ENCODE assay signal across 9 cellular contexts in genomic region chr1:93804412-93804811, GRCh38.
DNase-seq lines count a peak whose midpoint lies in the region; ATAC-seq, FAIRE-seq and TF ChIP-seq lines count a peak whose summit lies in the region.
"Had no signal": no experiment of that assay in that cellular context is flagged by ENCODE, and none has a peak within 500 bp of the region (broad histone marks: within the 10 kb centered on the region; RNA-seq: fewer than 3 reads in every experiment).

No MANE protein-coding gene starts in this region.

- DNase-seq in HTR-8/SVneo (ENCODE audit: insufficient read length, low spot score) (peak; percentile 33), K562 (ENCODE audit: extremely low read depth in 1 of 4, low spot score in 3 of 4) (no peak), right atrium auricular region (ENCODE audit: low spot score) (no peak), upper lobe of left lung (no peak), stomach (no peak), NAMALWA (ENCODE audit: low spot score) (no peak)
- DNase-seq in activated T-cell treated with anti-CD3 and anti-CD28 coated beads, Interleukin-2, amount 50 U/mL, for 24 hours = no peak
- DNase-seq: activated naive CD8-positive, alpha-beta T cell treated with anti-CD3 and anti-CD28 coated beads, Interleukin-2, amount 50 U/mL, for 24 hours had no signal

- TF ChIP-seq EP300 in K562 (IDR thresholded peaks at IDR 0.05; ENCODE audit: low read length) = no peak
- peak in 1 of 4 donors; percentile 65 for TF ChIP-seq EP300 in upper lobe of left lung (IDR thresholded peaks at IDR 0.05)
- TF ChIP-seq EP300 in stomach (IDR thresholded peaks at IDR 0.05) = no peak

- no peak for TF ChIP-seq RAD21 in K562 (CRISPR knock-in tag; conservative IDR thresholded peaks at IDR 0.05 in 1 of 2, IDR thresholded peaks at IDR 0.05 in 1 of 2)

- no peaks in the 10 kb centered on the region for H3K9me1 ChIP-seq in K562 (ENCODE audit: control insufficient read depth, insufficient read depth, low read length)

- H3K4me2 ChIP-seq in K562 (ENCODE audit: insufficient read depth, low read length) = no peak overlapping the region

- H3K4me1 ChIP-seq in K562 (replicated peaks in 1 of 2; ENCODE audit: control insufficient read depth in 2 of 2, insufficient read depth in 2 of 2, low read length in 2 of 2) (no peaks in the 10 kb centered on the region; a peak in 1 of 5 replicates), right atrium auricular region (peaks cover 0 to 16% of the 10 kb centered on the region in 2 donors), upper lobe of left lung (peaks cover 0 to 27% (median 11%) of the 10 kb centered on the region in 4 donors), stomach (peaks cover 0 to 18% (median 4%) of the 10 kb centered on the region in 4 donors)

- H3K27ac ChIP-seq in K562 (ENCODE audit: extremely low read depth, low read depth, low read length) (no peak overlapping the region), right atrium auricular region (peak overlapping the region; percentile 43 to 61), upper lobe of left lung (peak overlapping the region in 2 of 4 donors; percentile 53 to 58), stomach (peak overlapping the region in 2 of 5 donors; percentile 13 to 38)

- in situ Hi-C loops in K562 (cut with MboI) = no loop called here

- CTCF ChIA-PET in K562 (lab: Yijun Ruan, JAX; ENCODE audit: low intra/inter-chr PET ratio) = no interaction called here

- TF ChIP-seq POLR2A in K562 (conservative IDR thresholded peaks at IDR 0.05) (no peak), upper lobe of left lung (IDR thresholded peaks at IDR 0.05) (no peak), stomach (IDR thresholded peaks at IDR 0.05) (no peak)

- H3K27ac Mint-ChIP-seq in activated T-cell treated with anti-CD3 and anti-CD28 coated beads, Interleukin-2, amount 50 U/mL, for 24 hours = no peak overlapping the region
- H3K27ac Mint-ChIP-seq: activated naive CD8-positive, alpha-beta T cell treated with anti-CD3 and anti-CD28 coated beads, Interleukin-2, amount 50 U/mL, for 24 hours had no signal

- H3K9ac ChIP-seq in K562 (ENCODE audit: insufficient read depth in 1 of 2, low read depth in 2 of 2, low read length in 2 of 2) = no peak overlapping the region

- 0 out of 5 replicates have a peak, but pooled peaks cover 0 to 2% of the 10 kb centered on the region in 2 experiments for H3K27me3 ChIP-seq in K562 (ENCODE audit: control insufficient read depth in 2 of 2, insufficient read depth in 2 of 2, low read length in 2 of 2)
- H3K27me3 ChIP-seq in right atrium auricular region = no peaks in the 10 kb centered on the region
- H3K27me3 ChIP-seq in upper lobe of left lung = no peaks in the 10 kb centered on the region
- no peaks in the 10 kb centered on the region for H3K27me3 ChIP-seq in stomach

- no peaks in the 10 kb centered on the region for H3K36me3 Mint-ChIP-seq in activated T-cell treated with anti-CD3 and anti-CD28 coated beads, Interleukin-2, amount 50 U/mL, for 24 hours (ENCODE audit: low read depth)

- TF ChIP-seq CTCF in K562 (IDR thresholded peaks at IDR 0.05 in 2 of 3, conservative IDR thresholded peaks at IDR 0.05 in 1 of 3; ENCODE audit: insufficient read depth in 2 of 3, low read depth in 1 of 3, low read length in 3 of 3) (no peak), right atrium auricular region (IDR thresholded peaks at IDR 0.05) (no peak), upper lobe of left lung (IDR thresholded peaks at IDR 0.05) (no peak), stomach (IDR thresholded peaks at IDR 0.05) (no peak)

- no peaks in the 10 kb centered on the region for H3K79me2 ChIP-seq in K562 (ENCODE audit: control insufficient read depth, insufficient read depth, low read length)

- POLR2A ChIA-PET in K562 (lab: Yijun Ruan, JAX) = interaction anchor here (0.7 kb wide), 1 partner anchor 16 kb away, joined by 3 read pairs; no protein-coding TSS in a partner anchor

- no peaks in the 10 kb centered on the region for H3K27me3 Mint-ChIP-seq in activated T-cell treated with anti-CD3 and anti-CD28 coated beads, Interleukin-2, amount 50 U/mL, for 24 hours
- H3K27me3 Mint-ChIP-seq: activated naive CD8-positive, alpha-beta T cell treated with anti-CD3 and anti-CD28 coated beads, Interleukin-2, amount 50 U/mL, for 24 hours had no signal

- 6% methylated on average over 3 of the region's 3 CpGs for WGBS in K562 (ENCODE audit: insufficient coverage, low coverage, missing lambda C conversion rate)
- WGBS in upper lobe of left lung, 2 donors = 37 to 67% methylated on average over 3 of the region's 3 CpGs
- 45 to 73% (median 65%) methylated on average over 3 of the region's 3 CpGs for WGBS in stomach, 5 donors

- no peak overlapping the region for H2AFZ ChIP-seq in K562 (ENCODE audit: low read depth, low read length)

- BruUV-seq in K562 (replicated peaks; lab: Mats Ljungman, UMichigan) = no TSS peak

- no peaks in the 10 kb centered on the region for H3K9me3 ChIP-seq in K562 (replicated peaks; ENCODE audit: control insufficient read depth, insufficient read depth, low read depth, low read length)
- H3K9me3 ChIP-seq in right atrium auricular region = peaks cover 0 to 11% of the 10 kb centered on the region in 2 donors
- H3K9me3 ChIP-seq in upper lobe of left lung = no peaks in the 10 kb centered on the region
- peaks cover 0 to 11% (median 0%) of the 10 kb centered on the region in 4 donors for H3K9me3 ChIP-seq in stomach

- H3K4me3 ChIP-seq in K562 (no peak overlapping the region), right atrium auricular region (no peak overlapping the region), upper lobe of left lung (no peak overlapping the region), stomach (no peak overlapping the region)

- intact Hi-C loops in K562 (cut with micrococcal nuclease) = no loop called here
- intact Hi-C loops in stomach (cut with DNase I; ENCODE audit: low total_unique reads) = no loop called here

- H3K9me3 Mint-ChIP-seq in activated T-cell treated with anti-CD3 and anti-CD28 coated beads, Interleukin-2, amount 50 U/mL, for 24 hours = peaks cover 9% of the 10 kb centered on the region

- H3K4me1 Mint-ChIP-seq in activated T-cell treated with anti-CD3 and anti-CD28 coated beads, Interleukin-2, amount 50 U/mL, for 24 hours (ENCODE audit: low read depth) = no peaks in the 10 kb centered on the region
- H3K4me1 Mint-ChIP-seq: activated naive CD8-positive, alpha-beta T cell treated with anti-CD3 and anti-CD28 coated beads, Interleukin-2, amount 50 U/mL, for 24 hours had no signal

- no peaks in the 10 kb centered on the region for H4K20me1 ChIP-seq in K562 (replicated peaks; ENCODE audit: control insufficient read depth, insufficient read depth, low read length)

- H3K4me3 Mint-ChIP-seq in activated T-cell treated with anti-CD3 and anti-CD28 coated beads, Interleukin-2, amount 50 U/mL, for 24 hours = no peak overlapping the region
- H3K4me3 Mint-ChIP-seq: activated naive CD8-positive, alpha-beta T cell treated with anti-CD3 and anti-CD28 coated beads, Interleukin-2, amount 50 U/mL, for 24 hours had no signal

- H3K36me3 ChIP-seq in K562 (ENCODE audit: control insufficient read depth, insufficient read depth, low read length) = no peaks in the 10 kb centered on the region
- no peaks in the 10 kb centered on the region for H3K36me3 ChIP-seq in right atrium auricular region
- no peaks in the 10 kb centered on the region for H3K36me3 ChIP-seq in upper lobe of left lung
- H3K36me3 ChIP-seq in stomach = no peaks in the 10 kb centered on the region

- ATAC-seq in K562 (no peak), upper lobe of left lung (ENCODE audit: low FRiP score in 2 of 2) (peak; percentile 72 to 74), HG02981 (IDR thresholded peaks at IDR 0.05; ENCODE audit: unreplicated experiment) (no peak)
- ATAC-seq: activated naive CD8-positive, alpha-beta T cell treated with anti-CD3 and anti-CD28 coated beads, Interleukin-2, amount 50 U/mL, for 24 hours had no signal

- FAIRE-seq in HTR-8/SVneo (lab: Jason Lieb, UNC) (no peak), K562 (lab: Jason Lieb, UNC) (no peak)

TF ChIP-seq in K562, 482 proteins besides CTCF, POLR2A, EP300 and RAD21 (continues in another document):
- no peak for TF ChIP-seq ZNF639 (CRISPR knock-in tag; conservative IDR thresholded peaks at IDR 0.05 in 1 of 2, IDR thresholded peaks at IDR 0.05 in 1 of 2)
- peak; percentile 86 for TF ChIP-seq FOSL1 (tag; conservative IDR thresholded peaks at IDR 0.05)
- TF ChIP-seq, protein P1, sequence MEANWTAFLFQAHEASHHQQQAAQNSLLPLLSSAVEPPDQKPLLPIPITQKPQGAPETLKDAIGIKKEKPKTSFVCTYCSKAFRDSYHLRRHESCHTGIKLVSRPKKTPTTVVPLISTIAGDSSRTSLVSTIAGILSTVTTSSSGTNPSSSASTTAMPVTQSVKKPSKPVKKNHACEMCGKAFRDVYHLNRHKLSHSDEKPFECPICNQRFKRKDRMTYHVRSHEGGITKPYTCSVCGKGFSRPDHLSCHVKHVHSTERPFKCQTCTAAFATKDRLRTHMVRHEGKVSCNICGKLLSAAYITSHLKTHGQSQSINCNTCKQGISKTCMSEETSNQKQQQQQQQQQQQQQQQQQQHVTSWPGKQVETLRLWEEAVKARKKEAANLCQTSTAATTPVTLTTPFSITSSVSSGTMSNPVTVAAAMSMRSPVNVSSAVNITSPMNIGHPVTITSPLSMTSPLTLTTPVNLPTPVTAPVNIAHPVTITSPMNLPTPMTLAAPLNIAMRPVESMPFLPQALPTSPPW (CRISPR knock-in tag; IDR thresholded peaks at IDR 0.05) = no peak
- TF ChIP-seq, protein P2, sequence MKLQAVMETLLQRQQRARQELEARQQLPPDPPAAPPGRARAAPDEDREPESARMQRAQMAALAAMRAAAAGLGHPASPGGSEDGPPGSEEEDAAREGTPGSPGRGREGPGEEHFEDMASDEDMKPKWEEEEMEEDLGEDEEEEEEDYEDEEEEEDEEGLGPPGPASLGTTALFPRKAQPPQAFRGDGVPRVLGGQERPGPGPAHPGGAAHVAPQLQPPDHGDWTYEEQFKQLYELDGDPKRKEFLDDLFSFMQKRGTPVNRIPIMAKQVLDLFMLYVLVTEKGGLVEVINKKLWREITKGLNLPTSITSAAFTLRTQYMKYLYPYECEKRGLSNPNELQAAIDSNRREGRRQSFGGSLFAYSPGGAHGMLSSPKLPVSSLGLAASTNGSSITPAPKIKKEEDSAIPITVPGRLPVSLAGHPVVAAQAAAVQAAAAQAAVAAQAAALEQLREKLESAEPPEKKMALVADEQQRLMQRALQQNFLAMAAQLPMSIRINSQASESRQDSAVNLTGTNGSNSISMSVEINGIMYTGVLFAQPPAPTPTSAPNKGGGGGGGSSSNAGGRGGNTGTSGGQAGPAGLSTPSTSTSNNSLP (IDR thresholded peaks at IDR 0.05; ENCODE audit: borderline replicate concordance, low read depth, low read length) = no peak

Comparison
In these comparisons a context has a peak if more than half of its experiments do, and no peak if none do; other contexts are left out.
1. ATAC-seq: peak in upper lobe of left lung (2 of 2); none in K562 (single experiment) and HG02981 (single experiment).